8 cellular contexts compared by ENCODE assay signal in the genomic region with DNA sequence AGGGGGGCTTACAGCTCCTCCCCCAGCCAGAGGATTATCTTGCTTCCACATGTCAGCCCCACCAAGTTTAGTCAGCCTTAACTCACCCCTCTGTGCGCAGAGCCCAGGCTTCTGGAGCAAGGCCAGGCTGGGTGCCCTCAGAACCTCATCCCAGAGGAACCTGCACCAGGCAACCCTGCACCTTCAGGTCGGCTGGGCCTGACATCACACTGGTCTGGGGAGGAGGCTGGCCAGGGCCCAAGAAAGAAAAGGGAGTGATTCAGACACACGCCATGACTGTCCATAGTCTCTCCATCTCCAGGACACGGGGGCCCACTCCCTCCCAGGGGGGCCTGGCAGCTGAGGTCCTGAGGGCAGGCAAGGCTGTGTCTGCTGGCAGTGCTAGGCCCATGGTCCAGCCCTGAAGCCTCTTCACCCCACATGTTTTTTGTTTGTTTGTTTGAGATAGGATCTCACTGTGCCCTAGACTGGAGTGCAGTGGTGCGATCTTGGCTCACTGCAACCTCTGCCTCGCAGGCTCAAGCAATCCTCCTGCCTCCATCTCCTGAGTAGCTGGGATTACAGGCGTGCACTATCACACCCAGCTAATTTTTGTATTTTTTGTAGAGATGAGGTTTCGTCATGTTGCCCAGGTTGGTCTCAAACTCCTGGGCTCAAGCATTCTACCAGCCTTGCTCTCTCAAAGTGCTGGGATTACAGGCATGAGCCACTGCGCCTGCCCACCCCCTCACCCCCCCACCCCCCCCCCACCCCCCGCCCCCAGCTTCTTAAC. TPM values are rescaled to one million over a fixed set of nuclear protein-coding genes. Genes with fewer than 3 reads are reported as not detected.
DNase-seq lines count a peak whose midpoint lies in the region; ATAC-seq and TF ChIP-seq lines count a peak whose summit lies in the region.

No MANE protein-coding gene starts in this region.

- H3K4me3 ChIP-seq in AG04449 (ENCODE audit: low read depth, low read length): peak overlapping the region; percentile 27
- H3K4me3 ChIP-seq in breast epithelium: peak overlapping the region in 2 of 3 donors; percentile 2 to 84
- H3K4me3 ChIP-seq in mesenchymal stem cell (ENCODE audit: insufficient read depth in 1 of 2, low read depth in 1 of 2, low read length in 2 of 2): peak overlapping the region in 1 of 2 experiments; percentile 82

- H2BK120ac ChIP-seq in mesenchymal stem cell (ENCODE audit: low read depth, low read length): peak overlapping the region; percentile 39

- peak overlapping the region; percentile 16 to 86 for H3K4ac ChIP-seq in mesenchymal stem cell (ENCODE audit: low read depth in 1 of 2, low read length in 2 of 2)

- H3K9me3 Mint-ChIP-seq in IgD-negative memory B cell: no peaks in the 10 kb centered on the region

- peaks cover 48% of the 10 kb centered on the region for H3K79me1 ChIP-seq in mesenchymal stem cell (replicated peaks; ENCODE audit: low read length, poor library complexity, severe bottlenecking)

- peak overlapping the region; percentile 95 to 97 (median 95) for H3K27ac Mint-ChIP-seq in IgD-negative memory B cell

- intact Hi-C loops in breast epithelium (cut with DNase I; ENCODE audit: low total_unique reads): no loop called here

- DNase-seq in AG04449 (ENCODE audit: low read depth, low spot score) (no peak), breast epithelium (ENCODE audit: low spot score in 2 of 2) (peak in 1 of 2 donors; percentile 70), mesenchymal stem cell (peak; percentile 82), NCI-H2107 (lab: John Stamatoyannopoulos, UW) (no peak)

- H3K4me1 ChIP-seq in breast epithelium (peaks cover 24 to 28% of the 10 kb centered on the region in 2 donors), mesenchymal stem cell (ENCODE audit: control insufficient read depth, insufficient read depth, low read depth, low read length) (peaks cover 59% of the 10 kb centered on the region)

- CTCF ChIA-PET in AG04449 (lab: Yijun Ruan, JAX): interaction anchor here (1.0 to 15.8 kb wide), 5 partner anchors 10 to 41 kb away, joined by 4 to 571 read pairs (median 94); a partner anchor contains a TSS

- 42% methylated on average over 5 of the region's 10 CpGs for WGBS in mesenchymal stem cell

- no peak overlapping the region for H3K23ac ChIP-seq in mesenchymal stem cell (ENCODE audit: low read length in 2 of 2)

- no peaks in the 10 kb centered on the region for H3K36me3 Mint-ChIP-seq in IgD-negative memory B cell

- H3K4me2 ChIP-seq in mesenchymal stem cell (ENCODE audit: low read length, poor library complexity, severe bottlenecking): peak overlapping the region; percentile 83

- no peak for ATAC-seq in HG03045 (IDR thresholded peaks at IDR 0.05; ENCODE audit: unreplicated experiment)
- ATAC-seq in HG02571 (IDR thresholded peaks at IDR 0.05; ENCODE audit: unreplicated experiment): no peak
- no peak for ATAC-seq in HG03108 (IDR thresholded peaks at IDR 0.05; ENCODE audit: unreplicated experiment)

- peak overlapping the region; percentile 93 for H4K8ac ChIP-seq in mesenchymal stem cell (ENCODE audit: low read length)

- peak overlapping the region; percentile 14 to 89 for H2BK12ac ChIP-seq in mesenchymal stem cell (ENCODE audit: low read length in 2 of 2)

- peak overlapping the region; percentile 92 for H3K18ac ChIP-seq in mesenchymal stem cell (ENCODE audit: low read depth in 1 of 2, low read length in 2 of 2)

- no peak overlapping the region for H2BK5ac ChIP-seq in mesenchymal stem cell (ENCODE audit: low read depth, low read length, poor library complexity, severe bottlenecking)

- peak overlapping the region in 3 of 4 donors; percentile 9 to 95 (median 55) for H3K4me3 Mint-ChIP-seq in IgD-negative memory B cell

- no peaks in the 10 kb centered on the region for H3K27me3 ChIP-seq in breast epithelium
- no peaks in the 10 kb centered on the region for H3K27me3 ChIP-seq in mesenchymal stem cell (ENCODE audit: control insufficient read depth in 1 of 2, insufficient read depth in 1 of 2, low read length in 2 of 2)

- no peaks in the 10 kb centered on the region for H3K27me3 Mint-ChIP-seq in IgD-negative memory B cell

- no peak for TF ChIP-seq CTCF in AG04449 (IDR thresholded peaks at IDR 0.05; ENCODE audit: insufficient read depth, low read length, missing control alignments)
- no peak for TF ChIP-seq CTCF in breast epithelium (IDR thresholded peaks at IDR 0.05)

- no peaks in the 10 kb centered on the region for H3K36me3 ChIP-seq in breast epithelium
- H3K36me3 ChIP-seq in mesenchymal stem cell (ENCODE audit: control insufficient read depth in 1 of 2, insufficient read depth in 2 of 2, low read depth in 1 of 2, low read length in 2 of 2): no peaks in the 10 kb centered on the region

- peak overlapping the region; percentile 31 for H4K91ac ChIP-seq in mesenchymal stem cell (ENCODE audit: low read length)

- no peak for TF ChIP-seq POLR2A in breast epithelium (IDR thresholded peaks at IDR 0.05)

- peak overlapping the region in 1 of 2 experiments; percentile 73 for H3K14ac ChIP-seq in mesenchymal stem cell (ENCODE audit: low read length in 2 of 2)

- POLR2A ChIA-PET in AG04449 (lab: Yijun Ruan, JAX): no interaction called here

- peak overlapping the region; percentile 1 for H2AK5ac ChIP-seq in mesenchymal stem cell (ENCODE audit: low read length, severe bottlenecking)

- peaks cover 29 to 56% (median 55%) of the 10 kb centered on the region in 3 donors for H3K4me1 Mint-ChIP-seq in IgD-negative memory B cell

- H3K9ac ChIP-seq in mesenchymal stem cell (ENCODE audit: low read length): peak overlapping the region; percentile 77

- H3K9me3 ChIP-seq in breast epithelium (no peaks in the 10 kb centered on the region), mesenchymal stem cell (ENCODE audit: control insufficient read depth, low read length) (no peaks in the 10 kb centered on the region)

- H2BK15ac ChIP-seq in mesenchymal stem cell (ENCODE audit: low read depth, poor library complexity, severe bottlenecking): peak overlapping the region; percentile 26

- H2AFZ ChIP-seq in mesenchymal stem cell (ENCODE audit: low read depth, low read length): no peak overlapping the region

- H3K27ac ChIP-seq in breast epithelium (peak overlapping the region; percentile 87 to 96), mesenchymal stem cell (ENCODE audit: low read length, poor library complexity, severe bottlenecking) (peak overlapping the region; percentile 48)

RNA-seq across cellular contexts. Expression of a gene that starts 11.1 kb away (rescaled TPM):
- 6.1 TPM for polyA plus RNA-seq in IgD-negative memory B cell
- total RNA-seq in breast epithelium: 10 to 100 TPM; 13.1 to 28.7 (median 24.9) TPM
- polyA plus RNA-seq in mesenchymal stem cell (2013, experiment 1 of 2): 11.7 TPM
- 11.4 TPM for polyA plus RNA-seq in mesenchymal stem cell (2013, experiment 2 of 2)
